9 cellular contexts compared by ENCODE assay signal in the genomic region with DNA sequence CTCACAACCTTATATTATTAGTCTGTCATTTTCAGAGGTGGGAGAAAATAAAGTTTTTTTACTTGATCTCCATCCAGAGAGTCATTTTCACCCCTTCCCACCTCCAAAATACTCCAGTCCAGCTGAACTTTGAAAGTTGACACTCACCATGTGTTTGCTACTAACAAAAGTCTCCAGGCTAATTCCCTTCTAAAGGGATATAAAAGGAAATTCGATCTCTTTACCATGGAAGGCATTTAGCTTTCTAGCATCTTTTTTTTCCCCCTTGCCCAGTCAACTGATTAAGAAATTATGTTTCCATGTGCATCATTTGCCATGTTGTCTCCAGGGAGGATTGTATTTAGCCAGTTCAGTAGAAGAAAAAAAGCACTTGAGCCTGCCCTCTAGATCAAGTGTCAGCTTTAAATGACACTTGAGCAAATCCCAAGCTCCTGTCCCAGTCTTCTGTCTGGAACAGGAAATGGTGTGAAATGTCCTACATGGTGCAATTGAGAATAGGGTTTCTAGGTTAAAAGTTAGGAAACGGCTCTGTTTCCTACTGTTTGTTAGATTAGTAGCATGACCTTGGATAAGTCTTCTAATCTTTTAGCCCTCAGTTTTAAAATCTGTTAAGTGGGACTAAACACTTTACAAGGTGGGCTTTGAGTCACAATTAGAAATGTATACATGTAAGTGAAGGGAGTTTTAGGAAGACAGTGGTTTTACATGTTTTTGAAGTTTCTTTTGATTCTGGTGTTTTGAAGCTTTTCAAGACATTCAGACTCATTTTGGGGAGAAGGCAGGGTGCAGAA.
A peak's percentile ranks its signal among the peaks of the same experiment; 100 is the strongest.
DNase-seq lines count a peak whose midpoint lies in the region; ATAC-seq and TF ChIP-seq lines count a peak whose summit lies in the region.
"Had no signal": no experiment of that assay in that cellular context is flagged by ENCODE, and none has a peak within 500 bp of the region (broad histone marks: within the 10 kb centered on the region; RNA-seq: fewer than 3 reads in every experiment).

No MANE protein-coding gene starts in this region.

- DNase-seq in A673 (ENCODE audit: low spot score), result peak; percentile 70
- DNase-seq in HFF-Myc (ENCODE audit: extremely low read depth, low read depth), result peak; percentile 81
- no peak for DNase-seq in T-helper 17 cell
- DNase-seq in immature natural killer cell, result no peak
- DNase-seq in caudate nucleus (lab: John Stamatoyannopoulos, UW), result no peak
- DNase-seq in glomerular visceral epithelial cell (ENCODE audit: extremely low spot score), result no peak
- DNase-seq in stimulated activated CD4-positive, alpha-beta T cell treated with anti-CD3 and anti-CD28 coated beads, Interleukin-4, amount 100 ng/mL, for 4 hours, result no peak
- DNase-seq: activated CD8-positive, alpha-beta memory T cell treated with anti-CD3 and anti-CD28 coated beads for 24 hours had no signal

- H3K9me3 ChIP-seq in A673 (ENCODE audit: low read depth, low read length, poor library complexity, severe bottlenecking) (no peaks in the 10 kb centered on the region), T-helper 17 cell (ENCODE audit: control insufficient read depth, low read length, poor library complexity, severe bottlenecking) (no peaks in the 10 kb centered on the region)

- peaks cover 10% of the 10 kb centered on the region for H3K36me3 ChIP-seq in A673 (ENCODE audit: insufficient read depth, low read length, poor library complexity, severe bottlenecking)

- CTCF ChIA-PET in A673 (lab: Charles Lee), result interaction anchor here (0.6 kb wide), 1 partner anchor 79 kb away, joined by 3 read pairs; no protein-coding TSS in a partner anchor

- H3K9me3 Mint-ChIP-seq in immature natural killer cell, result no peaks in the 10 kb centered on the region

- intact Hi-C loops in A673 (cut with micrococcal nuclease; ENCODE audit: unreplicated experiment), result loop anchor here (10.0 kb wide), 3 partner anchors 237 to 867 kb away; a partner anchor contains a TSS

- H3K4me3 ChIP-seq in A673 (ENCODE audit: low read depth, low read length, poor library complexity, severe bottlenecking), result no peak overlapping the region
- H3K4me3 ChIP-seq in HFF-Myc (replicated peaks; ENCODE audit: low read depth, low read length), result no peak overlapping the region

- POLR2A ChIA-PET in A673 (lab: Charles Lee; ENCODE audit: low non-redundant PET), result no interaction called here

- H3K36me3 Mint-ChIP-seq in T-helper 17 cell (ENCODE audit: low read depth) (peaks cover 16% of the 10 kb centered on the region), immature natural killer cell (peaks cover 29 to 51% (median 34%) of the 10 kb centered on the region in 3 donors)

- H3K4me1 ChIP-seq in A673 (ENCODE audit: insufficient read depth, low read length, poor library complexity, severe bottlenecking), result peaks cover 15% of the 10 kb centered on the region

- no peak for ATAC-seq in T-helper 17 cell
- ATAC-seq in GM21360 (IDR thresholded peaks at IDR 0.05; ENCODE audit: unreplicated experiment), result no peak

- peaks cover 47% of the 10 kb centered on the region for H3K4me1 Mint-ChIP-seq in T-helper 17 cell
- peaks cover 60 to 73% of the 10 kb centered on the region in 2 donors for H3K4me1 Mint-ChIP-seq in immature natural killer cell

- H3K4me3 Mint-ChIP-seq in T-helper 17 cell (peak overlapping the region; percentile 63), immature natural killer cell (no peak overlapping the region)

- H3K27ac ChIP-seq in A673 (ENCODE audit: low read depth, low read length, poor library complexity, severe bottlenecking) (peak overlapping the region; percentile 46), caudate nucleus (ENCODE audit: low read depth, low read length) (no peak overlapping the region)

- no peaks in the 10 kb centered on the region for H3K27me3 ChIP-seq in A673 (replicated peaks; ENCODE audit: insufficient read depth, low read depth, low read length, poor library complexity)

- TF ChIP-seq CTCF in A673 (conservative IDR thresholded peaks at IDR 0.05; ENCODE audit: low read depth, low read length) (no peak), HFF-Myc (IDR thresholded peaks at IDR 0.05; ENCODE audit: low read depth, low read length, missing control alignments) (no peak)

- H3K27me3 Mint-ChIP-seq in T-helper 17 cell, result no peaks in the 10 kb centered on the region
- peaks cover 0 to 3% (median 2%) of the 10 kb centered on the region in 3 donors for H3K27me3 Mint-ChIP-seq in immature natural killer cell (ENCODE audit: low read depth in 3 of 3)

- BruUV-seq in A673 (replicated peaks; lab: Mats Ljungman, UMichigan), result no TSS peak

- H3K27ac Mint-ChIP-seq in T-helper 17 cell (peak overlapping the region; percentile 88), immature natural killer cell (peak overlapping the region; percentile 38 to 80 (median 76))

Comparison
In these comparisons a context has a peak if more than half of its experiments do, and no peak if none do; other contexts are left out.
1. DNase-seq: peak in A673 (single experiment) and HFF-Myc (single experiment); none in T-helper 17 cell (0 of 3), immature natural killer cell (0 of 3), caudate nucleus (0 of 61), glomerular visceral epithelial cell (single experiment) and stimulated activated CD4-positive, alpha-beta T cell treated with anti-CD3 and anti-CD28 coated beads, Interleukin-4, amount 100 ng/mL, for 4 hours (0 of 2).